1 cellular context compared by ENCODE assay signal in the genomic region with DNA sequence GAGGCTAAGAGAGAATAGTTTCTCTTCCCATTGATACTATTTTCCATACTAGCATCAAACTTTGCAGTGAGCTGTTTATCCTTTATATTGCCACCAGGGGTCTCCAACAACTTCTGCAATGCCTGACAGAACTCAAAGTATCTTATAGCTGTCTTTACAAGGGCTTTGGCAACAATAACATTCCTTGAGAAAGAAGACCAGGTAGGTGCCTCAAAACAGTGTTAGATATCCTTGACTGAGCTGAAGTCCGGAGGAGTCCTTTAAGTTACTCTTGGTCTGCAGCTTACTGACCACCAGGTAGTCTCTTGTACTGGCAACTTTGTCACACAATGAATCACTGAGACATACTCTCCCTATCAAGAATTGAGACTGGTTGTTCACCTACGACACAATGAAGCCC.
A peak's percentile ranks its signal among the peaks of the same experiment; 100 is the strongest.
TF ChIP-seq lines count a peak whose summit lies in the region.

No MANE protein-coding gene starts in this region.

TF ChIP-seq in K562, 482 proteins besides CTCF, POLR2A, EP300 and RAD21 (continued from another document):
- TF ChIP-seq, protein P1, sequence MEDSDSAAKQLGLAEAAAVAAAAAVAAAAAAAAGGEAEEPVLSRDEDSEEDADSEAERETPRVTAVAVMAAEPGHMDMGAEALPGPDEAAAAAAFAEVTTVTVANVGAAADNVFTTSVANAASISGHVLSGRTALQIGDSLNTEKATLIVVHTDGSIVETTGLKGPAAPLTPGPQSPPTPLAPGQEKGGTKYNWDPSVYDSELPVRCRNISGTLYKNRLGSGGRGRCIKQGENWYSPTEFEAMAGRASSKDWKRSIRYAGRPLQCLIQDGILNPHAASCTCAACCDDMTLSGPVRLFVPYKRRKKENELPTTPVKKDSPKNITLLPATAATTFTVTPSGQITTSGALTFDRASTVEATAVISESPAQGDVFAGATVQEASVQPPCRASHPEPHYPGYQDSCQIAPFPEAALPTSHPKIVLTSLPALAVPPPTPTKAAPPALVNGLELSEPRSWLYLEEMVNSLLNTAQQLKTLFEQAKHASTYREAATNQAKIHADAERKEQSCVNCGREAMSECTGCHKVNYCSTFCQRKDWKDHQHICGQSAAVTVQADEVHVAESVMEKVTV (CRISPR knock-in tag; IDR thresholded peaks at IDR 0.05): peak; percentile 88
- 0 out of 2 replicates have a peak, but pooled peaks have one; percentile 37 for TF ChIP-seq CC2D1A (IDR thresholded peaks at IDR 0.05)
- 0 out of 2 replicates have a peak, but pooled peaks have one; percentile 13 for TF ChIP-seq TEAD4 (IDR thresholded peaks at IDR 0.05; ENCODE audit: low read length)
- TF ChIP-seq TEAD4 (CRISPR knock-in tag; IDR thresholded peaks at IDR 0.05; ENCODE audit: borderline replicate concordance): no peak
- TF ChIP-seq ATF7 (IDR thresholded peaks at IDR 0.05): peak; percentile 29; the same call in 1 of the 2 replicates
- TF ChIP-seq, protein P2, sequence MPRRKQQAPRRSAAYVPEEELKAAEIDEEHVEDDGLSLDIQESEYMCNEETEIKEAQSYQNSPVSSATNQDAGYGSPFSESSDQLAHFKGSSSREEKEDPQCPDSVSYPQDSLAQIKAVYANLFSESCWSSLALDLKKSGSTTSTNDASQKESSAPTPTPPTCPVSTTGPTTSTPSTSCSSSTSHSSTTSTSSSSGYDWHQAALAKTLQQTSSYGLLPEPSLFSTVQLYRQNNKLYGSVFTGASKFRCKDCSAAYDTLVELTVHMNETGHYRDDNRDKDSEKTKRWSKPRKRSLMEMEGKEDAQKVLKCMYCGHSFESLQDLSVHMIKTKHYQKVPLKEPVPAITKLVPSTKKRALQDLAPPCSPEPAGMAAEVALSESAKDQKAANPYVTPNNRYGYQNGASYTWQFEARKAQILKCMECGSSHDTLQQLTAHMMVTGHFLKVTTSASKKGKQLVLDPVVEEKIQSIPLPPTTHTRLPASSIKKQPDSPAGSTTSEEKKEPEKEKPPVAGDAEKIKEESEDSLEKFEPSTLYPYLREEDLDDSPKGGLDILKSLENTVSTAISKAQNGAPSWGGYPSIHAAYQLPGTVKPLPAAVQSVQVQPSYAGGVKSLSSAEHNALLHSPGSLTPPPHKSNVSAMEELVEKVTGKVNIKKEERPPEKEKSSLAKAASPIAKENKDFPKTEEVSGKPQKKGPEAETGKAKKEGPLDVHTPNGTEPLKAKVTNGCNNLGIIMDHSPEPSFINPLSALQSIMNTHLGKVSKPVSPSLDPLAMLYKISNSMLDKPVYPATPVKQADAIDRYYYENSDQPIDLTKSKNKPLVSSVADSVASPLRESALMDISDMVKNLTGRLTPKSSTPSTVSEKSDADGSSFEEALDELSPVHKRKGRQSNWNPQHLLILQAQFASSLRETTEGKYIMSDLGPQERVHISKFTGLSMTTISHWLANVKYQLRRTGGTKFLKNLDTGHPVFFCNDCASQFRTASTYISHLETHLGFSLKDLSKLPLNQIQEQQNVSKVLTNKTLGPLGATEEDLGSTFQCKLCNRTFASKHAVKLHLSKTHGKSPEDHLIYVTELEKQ (CRISPR knock-in tag; IDR thresholded peaks at IDR 0.05): no peak
- TF ChIP-seq MAZ (CRISPR knock-in tag; conservative IDR thresholded peaks at IDR 0.05 in 1 of 2, IDR thresholded peaks at IDR 0.05 in 1 of 2): 0 out of 4 replicates have a peak, but pooled peaks of 1 of the 2 experiments have one; percentile 24
- 0 out of 4 replicates have a peak, but pooled peaks have one; percentile 14 to 35 for TF ChIP-seq FOXK2 (conservative IDR thresholded peaks at IDR 0.05 in 1 of 2, IDR thresholded peaks at IDR 0.05 in 1 of 2; ENCODE audit: low read depth in 2 of 2)
- TF ChIP-seq PRPF4 (IDR thresholded peaks at IDR 0.05; ENCODE audit: insufficient read depth, low read depth, low read length, poor library complexity, severe bottlenecking): no peak
- TF ChIP-seq ZNF696 (CRISPR knock-in tag; conservative IDR thresholded peaks at IDR 0.05): no peak
- TF ChIP-seq SMC3 (conservative IDR thresholded peaks at IDR 0.05; ENCODE audit: insufficient read depth, low read depth, low read length): peak; percentile 90
- no peak for TF ChIP-seq XRCC5 (IDR thresholded peaks at IDR 0.05; ENCODE audit: low read depth, low read length)
- TF ChIP-seq TEAD1 (CRISPR knock-in tag; IDR thresholded peaks at IDR 0.05): 0 out of 4 replicates have a peak, but pooled peaks of 1 of the 2 experiments have one; percentile 5
- TF ChIP-seq HSF4 (CRISPR knock-in tag; IDR thresholded peaks at IDR 0.05; ENCODE audit: borderline replicate concordance): no peak
- no peak for TF ChIP-seq HNRNPH1 (optimal IDR thresholded peaks at IDR 0.05; ENCODE audit: low read depth, low read length)
- 0 out of 4 replicates have a peak, but pooled peaks of 1 of the 2 experiments have one; percentile 6 for TF ChIP-seq FOXA3 (CRISPR knock-in tag; conservative IDR thresholded peaks at IDR 0.05 in 1 of 2, IDR thresholded peaks at IDR 0.05 in 1 of 2)
- TF ChIP-seq TRIM28 (IDR thresholded peaks at IDR 0.05): no peak
- TF ChIP-seq, protein P3, sequence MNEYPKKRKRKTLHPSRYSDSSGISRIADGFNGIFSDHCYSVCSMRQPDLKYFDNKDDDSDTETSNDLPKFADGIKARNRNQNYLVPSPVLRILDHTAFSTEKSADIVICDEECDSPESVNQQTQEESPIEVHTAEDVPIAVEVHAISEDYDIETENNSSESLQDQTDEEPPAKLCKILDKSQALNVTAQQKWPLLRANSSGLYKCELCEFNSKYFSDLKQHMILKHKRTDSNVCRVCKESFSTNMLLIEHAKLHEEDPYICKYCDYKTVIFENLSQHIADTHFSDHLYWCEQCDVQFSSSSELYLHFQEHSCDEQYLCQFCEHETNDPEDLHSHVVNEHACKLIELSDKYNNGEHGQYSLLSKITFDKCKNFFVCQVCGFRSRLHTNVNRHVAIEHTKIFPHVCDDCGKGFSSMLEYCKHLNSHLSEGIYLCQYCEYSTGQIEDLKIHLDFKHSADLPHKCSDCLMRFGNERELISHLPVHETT (CRISPR knock-in tag; conservative IDR thresholded peaks at IDR 0.05 in 1 of 2, IDR thresholded peaks at IDR 0.05 in 1 of 2): no peak
- peak; percentile 63; the same call in 1 of the 2 replicates for TF ChIP-seq LCOR (CRISPR knock-in tag; IDR thresholded peaks at IDR 0.05)
- no peak for TF ChIP-seq L3MBTL2 (IDR thresholded peaks at IDR 0.05)
